Comparison of ENCODE assay signal across 8 cellular contexts in genomic region chr15:51623386-51623938, GRCh38. TPM values are rescaled to one million over a fixed set of nuclear protein-coding genes. Genes with fewer than 3 reads are reported as not detected.
A peak's percentile ranks its signal among the peaks of the same experiment; 100 is the strongest.
DNase-seq lines count a peak whose midpoint lies in the region; ATAC-seq and TF ChIP-seq lines count a peak whose summit lies in the region.

No MANE protein-coding gene starts in this region.

- no peaks in the 10 kb centered on the region for H3K36me3 Mint-ChIP-seq in chondrocyte (ENCODE audit: low read depth)
- H3K36me3 Mint-ChIP-seq in naive B cell: peaks cover 0 to 4% of the 10 kb centered on the region in 2 donors

- ATAC-seq in naive B cell (ENCODE audit: low read depth in 2 of 2): no peak

- DNase-seq in NCI-H82 (lab: John Stamatoyannopoulos, UW) (peak; percentile 47), NCI-H82 treated with DMSO at 0.1 percent for 48 hours (lab: John Stamatoyannopoulos, UW; ENCODE audit: unreplicated experiment) (no peak), NOMO-1 treated with dmso at 0.1 percent for 144 hours (lab: John Stamatoyannopoulos, UW; ENCODE audit: unreplicated experiment) (peak; percentile 65), chondrocyte (ENCODE audit: low spot score) (no peak), naive B cell (no peak), NCI-H1105 (lab: John Stamatoyannopoulos, UW) (no peak), NCI-H2107 treated with DMSO at 0.1 percent for 48 hours (lab: John Stamatoyannopoulos, UW; ENCODE audit: unreplicated experiment) (no peak), T1000 (lab: John Stamatoyannopoulos, UW) (no peak)

- H3K4me1 Mint-ChIP-seq in chondrocyte (ENCODE audit: low read depth) (peaks cover 31% of the 10 kb centered on the region), naive B cell (peaks cover 14 to 21% (median 20%) of the 10 kb centered on the region in 3 donors)

- H3K9me3 Mint-ChIP-seq in chondrocyte (ENCODE audit: low read depth): no peaks in the 10 kb centered on the region
- H3K9me3 Mint-ChIP-seq in naive B cell: no peaks in the 10 kb centered on the region

- peaks cover 4% of the 10 kb centered on the region for H3K27me3 Mint-ChIP-seq in chondrocyte (ENCODE audit: low read depth)
- H3K27me3 Mint-ChIP-seq in naive B cell: peaks cover 24 to 37% (median 31%) of the 10 kb centered on the region in 3 donors

- H3K27ac Mint-ChIP-seq in chondrocyte (ENCODE audit: unreplicated experiment) (no peak overlapping the region), naive B cell (no peak overlapping the region)

- H3K4me3 Mint-ChIP-seq in chondrocyte (ENCODE audit: unreplicated experiment) (peak overlapping the region; percentile 86), naive B cell (peak overlapping the region; percentile 77 to 91 (median 86))

- TF ChIP-seq CTCF in chondrocyte (IDR thresholded peaks at IDR 0.05): no peak

RNA-seq across cellular contexts. Expression of gene DMXL2, which starts 0.9 kb away (rescaled TPM):
- total RNA-seq in chondrocyte: 20.0 to 25.0 TPM (median 20.7 TPM) in 3 replicates
- polyA plus RNA-seq in naive B cell (ENCODE audit: low read depth in 6 of 6): under 1 TPM in 2 of 6 donors, not detected in 4; 0.10 to 0.14 TPM

RNA-seq across cellular contexts. Expression of gene SCG3, which starts 57.8 kb away (rescaled TPM):
- not detected in 3 replicates for total RNA-seq in chondrocyte
- not detected for polyA plus RNA-seq in naive B cell (ENCODE audit: low read depth in 6 of 6)

Comparison
In these comparisons a context has a peak if more than half of its experiments do, and no peak if none do; other contexts are left out.
1. DNase-seq: peak in NCI-H82 (single experiment) and NOMO-1 treated with dmso at 0.1 percent for 144 hours (single experiment); none in NCI-H82 treated with DMSO at 0.1 percent for 48 hours (single experiment), chondrocyte (single experiment), naive B cell (single experiment), NCI-H1105 (single experiment), NCI-H2107 treated with DMSO at 0.1 percent for 48 hours (single experiment) and T1000 (single experiment).